1 cellular context compared by ENCODE assay signal in genomic region chr17:43367588-43368242, GRCh38.
TF ChIP-seq lines count a peak whose summit lies in the region.

No MANE protein-coding gene starts in this region.

TF ChIP-seq in K562, 482 proteins besides CTCF, POLR2A, EP300 and RAD21 (continued from another document):
- TF ChIP-seq TEAD2 (tag; IDR thresholded peaks at IDR 0.05), result no peak
- TF ChIP-seq RNF219 (CRISPR knock-in tag; IDR thresholded peaks at IDR 0.05), result peak; percentile 82; the same call in 1 of the 2 replicates
- no peak for TF ChIP-seq TAF1 (IDR thresholded peaks at IDR 0.05; ENCODE audit: control insufficient read depth, extremely low read depth, insufficient read depth, low read length, severe bottlenecking)
- TF ChIP-seq, protein P1, sequence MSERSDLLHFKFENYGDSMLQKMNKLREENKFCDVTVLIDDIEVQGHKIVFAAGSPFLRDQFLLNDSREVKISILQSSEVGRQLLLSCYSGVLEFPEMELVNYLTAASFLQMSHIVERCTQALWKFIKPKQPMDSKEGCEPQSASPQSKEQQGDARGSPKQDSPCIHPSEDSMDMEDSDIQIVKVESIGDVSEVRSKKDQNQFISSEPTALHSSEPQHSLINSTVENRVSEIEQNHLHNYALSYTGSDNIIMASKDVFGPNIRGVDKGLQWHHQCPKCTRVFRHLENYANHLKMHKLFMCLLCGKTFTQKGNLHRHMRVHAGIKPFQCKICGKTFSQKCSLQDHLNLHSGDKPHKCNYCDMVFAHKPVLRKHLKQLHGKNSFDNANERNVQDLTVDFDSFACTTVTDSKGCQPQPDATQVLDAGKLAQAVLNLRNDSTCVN (CRISPR knock-in tag; IDR thresholded peaks at IDR 0.05), result peak; percentile 99
- TF ChIP-seq NELFE (IDR thresholded peaks at IDR 0.05; ENCODE audit: insufficient read depth, insufficient read length), result peak; percentile 40
- TF ChIP-seq, protein P2, sequence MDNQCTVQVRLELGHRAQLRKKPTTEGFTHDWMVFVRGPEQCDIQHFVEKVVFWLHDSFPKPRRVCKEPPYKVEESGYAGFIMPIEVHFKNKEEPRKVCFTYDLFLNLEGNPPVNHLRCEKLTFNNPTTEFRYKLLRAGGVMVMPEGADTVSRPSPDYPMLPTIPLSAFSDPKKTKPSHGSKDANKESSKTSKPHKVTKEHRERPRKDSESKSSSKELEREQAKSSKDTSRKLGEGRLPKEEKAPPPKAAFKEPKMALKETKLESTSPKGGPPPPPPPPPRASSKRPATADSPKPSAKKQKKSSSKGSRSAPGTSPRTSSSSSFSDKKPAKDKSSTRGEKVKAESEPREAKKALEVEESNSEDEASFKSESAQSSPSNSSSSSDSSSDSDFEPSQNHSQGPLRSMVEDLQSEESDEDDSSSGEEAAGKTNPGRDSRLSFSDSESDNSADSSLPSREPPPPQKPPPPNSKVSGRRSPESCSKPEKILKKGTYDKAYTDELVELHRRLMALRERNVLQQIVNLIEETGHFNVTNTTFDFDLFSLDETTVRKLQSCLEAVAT (IDR thresholded peaks at IDR 0.05), result peak; percentile 86 to 91
- peak; percentile 29; the same call in 1 of the 2 replicates for TF ChIP-seq ZNF76 (CRISPR knock-in tag; IDR thresholded peaks at IDR 0.05; ENCODE audit: borderline replicate concordance)
- TF ChIP-seq ZNF224 (CRISPR knock-in tag; IDR thresholded peaks at IDR 0.05), result peak; percentile 76; the same call in 1 of the 2 replicates
- TF ChIP-seq ZNF253 (CRISPR knock-in tag; conservative IDR thresholded peaks at IDR 0.05), result peak; percentile 90
- TF ChIP-seq TOE1 (IDR thresholded peaks at IDR 0.05; ENCODE audit: borderline replicate concordance), result peak; percentile 81; the same call in 1 of the 2 replicates
- TF ChIP-seq TOE1 (CRISPR knock-in tag; IDR thresholded peaks at IDR 0.05; ENCODE audit: borderline replicate concordance, low read depth), result 0 out of 2 replicates have a peak, but pooled peaks have one; percentile 32
- TF ChIP-seq HNRNPK (IDR thresholded peaks at IDR 0.05; ENCODE audit: low read depth, low read length, poor library complexity, severe bottlenecking), result no peak
- TF ChIP-seq SPI1 (IDR thresholded peaks at IDR 0.05; ENCODE audit: borderline replicate concordance, low read depth, low read length), result no peak
- TF ChIP-seq KLF10 (CRISPR knock-in tag; IDR thresholded peaks at IDR 0.05), result peak; percentile 85; the same call in 1 of the 2 replicates
- TF ChIP-seq STAT5A (IDR thresholded peaks at IDR 0.05; ENCODE audit: borderline replicate concordance, low read length), result peak; percentile 51; the same call in 1 of the 2 replicates
- TF ChIP-seq FOSL1 (tag; conservative IDR thresholded peaks at IDR 0.05), result no peak
- peak; percentile 73 for TF ChIP-seq SMAD3 (CRISPR knock-in tag; conservative IDR thresholded peaks at IDR 0.05)
- TF ChIP-seq RCOR1 (IDR thresholded peaks at IDR 0.05; ENCODE audit: borderline replicate concordance in 1 of 2, low read depth in 2 of 2, low read length in 2 of 2), result peak in 1 of 2 experiments; percentile 41; a peak in 1 of 4 replicates
- TF ChIP-seq TARDBP (IDR thresholded peaks at IDR 0.05), result 0 out of 2 replicates have a peak, but pooled peaks have one; percentile 42
- TF ChIP-seq ZNF174 (CRISPR knock-in tag; IDR thresholded peaks at IDR 0.05), result 0 out of 2 replicates have a peak, but pooled peaks have one; percentile 2
- no peak for TF ChIP-seq DMBX1 (CRISPR knock-in tag; IDR thresholded peaks at IDR 0.05; ENCODE audit: borderline replicate concordance)
- TF ChIP-seq HEY1 (CRISPR knock-in tag; IDR thresholded peaks at IDR 0.05; ENCODE audit: borderline replicate concordance), result peak; percentile 78
- TF ChIP-seq, protein P3, sequence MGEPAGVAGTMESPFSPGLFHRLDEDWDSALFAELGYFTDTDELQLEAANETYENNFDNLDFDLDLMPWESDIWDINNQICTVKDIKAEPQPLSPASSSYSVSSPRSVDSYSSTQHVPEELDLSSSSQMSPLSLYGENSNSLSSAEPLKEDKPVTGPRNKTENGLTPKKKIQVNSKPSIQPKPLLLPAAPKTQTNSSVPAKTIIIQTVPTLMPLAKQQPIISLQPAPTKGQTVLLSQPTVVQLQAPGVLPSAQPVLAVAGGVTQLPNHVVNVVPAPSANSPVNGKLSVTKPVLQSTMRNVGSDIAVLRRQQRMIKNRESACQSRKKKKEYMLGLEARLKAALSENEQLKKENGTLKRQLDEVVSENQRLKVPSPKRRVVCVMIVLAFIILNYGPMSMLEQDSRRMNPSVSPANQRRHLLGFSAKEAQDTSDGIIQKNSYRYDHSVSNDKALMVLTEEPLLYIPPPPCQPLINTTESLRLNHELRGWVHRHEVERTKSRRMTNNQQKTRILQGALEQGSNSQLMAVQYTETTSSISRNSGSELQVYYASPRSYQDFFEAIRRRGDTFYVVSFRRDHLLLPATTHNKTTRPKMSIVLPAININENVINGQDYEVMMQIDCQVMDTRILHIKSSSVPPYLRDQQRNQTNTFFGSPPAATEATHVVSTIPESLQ (CRISPR knock-in tag; IDR thresholded peaks at IDR 0.05), result no peak
- 0 out of 2 replicates have a peak, but pooled peaks have one; percentile 36 for TF ChIP-seq ZNF274 (IDR thresholded peaks at IDR 0.05; ENCODE audit: borderline replicate concordance, low read depth, low read length)
- TF ChIP-seq HMG20A (CRISPR knock-in tag; conservative IDR thresholded peaks at IDR 0.05), result no peak
